ENCODE assay signal across 11 cellular contexts in the genomic region with DNA sequence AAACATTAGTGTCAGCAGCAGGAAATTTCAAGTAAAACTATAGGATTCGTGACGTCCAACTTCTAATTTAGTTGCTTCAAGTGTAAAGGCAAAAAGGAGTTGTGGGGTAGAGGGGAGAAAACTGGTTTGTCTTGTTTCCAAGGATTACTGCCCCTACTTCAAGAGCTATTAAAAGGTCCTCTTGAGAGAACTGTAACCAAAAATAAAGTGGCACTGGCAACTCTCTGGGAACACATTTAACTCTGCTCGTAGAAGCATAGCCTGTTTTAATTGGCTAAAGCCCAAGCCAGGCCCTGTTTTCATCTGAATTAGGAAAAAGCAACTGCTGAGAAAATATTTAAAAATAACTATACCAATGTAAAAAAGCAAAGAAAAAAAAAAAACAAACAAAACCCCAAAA. TPM values are rescaled to one million over a fixed set of nuclear protein-coding genes. Genes with fewer than 3 reads are reported as not detected.
DNase-seq lines count a peak whose midpoint lies in the region; ATAC-seq, FAIRE-seq and TF ChIP-seq lines count a peak whose summit lies in the region.
"Had no signal": no experiment of that assay in that cellular context is flagged by ENCODE, and none has a peak within 500 bp of the region (broad histone marks: within the 10 kb centered on the region; RNA-seq: fewer than 3 reads in every experiment).

No MANE protein-coding gene starts in this region.

- H3K4me3 ChIP-seq in gastroesophageal sphincter (no peak overlapping the region), rectal smooth muscle tissue (ENCODE audit: low read length) (no peak overlapping the region)

- H3K27ac ChIP-seq in gastroesophageal sphincter: peak overlapping the region; percentile 78 to 96 (median 86)
- H3K27ac ChIP-seq in rectal smooth muscle tissue (ENCODE audit: low read depth, low read length): peak overlapping the region; percentile 89

- TF ChIP-seq CTCF in gastroesophageal sphincter (IDR thresholded peaks at IDR 0.05): no peak

- no peaks in the 10 kb centered on the region for H3K36me3 ChIP-seq in gastroesophageal sphincter
- H3K36me3 ChIP-seq in rectal smooth muscle tissue (ENCODE audit: control insufficient read depth, insufficient read depth, low read length): no peaks in the 10 kb centered on the region
- H3K36me3 ChIP-seq: BE2C had no signal

- 7 to 25% methylated on average over 3 of the region's 3 CpGs for WGBS in gastroesophageal sphincter (ENCODE audit: low coverage in 1 of 2), 2 donors

- H3K9ac ChIP-seq in rectal smooth muscle tissue (ENCODE audit: low read length): no peak overlapping the region

- H3K27me3 ChIP-seq in gastroesophageal sphincter (no peaks in the 10 kb centered on the region), rectal smooth muscle tissue (ENCODE audit: control insufficient read depth, insufficient read depth, low read length) (no peaks in the 10 kb centered on the region)

- no peak for TF ChIP-seq POLR2A in gastroesophageal sphincter (IDR thresholded peaks at IDR 0.05)
- no peak for TF ChIP-seq POLR2A in H54 (IDR thresholded peaks at IDR 0.05; ENCODE audit: low read depth, low read length)

- no peak for FAIRE-seq in H54 (lab: Jason Lieb, UNC)

- no peak for TF ChIP-seq EP300 in gastroesophageal sphincter (IDR thresholded peaks at IDR 0.05)

- no peaks in the 10 kb centered on the region for H3K9me3 ChIP-seq in gastroesophageal sphincter
- H3K9me3 ChIP-seq: BE2C had no signal

- DNase-seq in DMS79 treated with DMSO at 0.1 percent for 48 hours (lab: John Stamatoyannopoulos, UW) (peak; percentile 89), NCI-H345 treated with DMSO at 0.1 percent for 48 hours (lab: John Stamatoyannopoulos, UW; ENCODE audit: unreplicated experiment) (peak; percentile 82), H54 (ENCODE audit: insufficient read length, low spot score) (no peak)
- no peak for DNase-seq in stimulated activated CD4-positive, alpha-beta T cell treated with anti-CD3 and anti-CD28 coated beads, Interleukin-4, amount 100 ng/mL, for 4 hours
- no peak for DNase-seq in stimulated activated naive CD4-positive, alpha-beta T cell (lab: John Stamatoyannopoulos, UW)
- DNase-seq: activated CD8-positive, alpha-beta T cell treated with anti-CD3 and anti-CD28 coated beads, Interleukin-2, amount 10 ng/mL, durations not matched to agents 7 days and 5 days; BE2C; naive B cell had no signal

- ATAC-seq in gastroesophageal sphincter (peak; percentile 40), HG03457 (IDR thresholded peaks at IDR 0.05; ENCODE audit: unreplicated experiment) (no peak)
- ATAC-seq: activated CD8-positive, alpha-beta T cell treated with anti-CD3 and anti-CD28 coated beads, Interleukin-2, amount 10 ng/mL, durations not matched to agents 7 days and 5 days had no signal

- H3K4me1 ChIP-seq in gastroesophageal sphincter (peaks cover 7 to 60% (median 12%) of the 10 kb centered on the region in 3 donors), rectal smooth muscle tissue (ENCODE audit: control insufficient read depth, insufficient read depth, low read length) (peaks cover 2% of the 10 kb centered on the region)
- H3K4me1 ChIP-seq: BE2C had no signal

RNA-seq across cellular contexts. Expression of a gene that starts 51.8 kb away (rescaled TPM):
- 100 to 1,000 TPM in 1 of 4 donors, 10 to 100 TPM in 3; 78.6 to 154 (median 95.4) TPM for total RNA-seq in gastroesophageal sphincter

RNA-seq across cellular contexts. Expression of a gene that starts 55.4 kb away (rescaled TPM):
- 100 to 1,000 TPM in 1 of 4 donors, 10 to 100 TPM in 3; 84.5 to 104 (median 94.1) TPM for total RNA-seq in gastroesophageal sphincter

Comparison
In these comparisons a context has a peak if more than half of its experiments do, and no peak if none do; other contexts are left out.
1. DNase-seq: peak in DMS79 treated with DMSO at 0.1 percent for 48 hours (single experiment) and NCI-H345 treated with DMSO at 0.1 percent for 48 hours (single experiment); none in H54 (single experiment), stimulated activated CD4-positive, alpha-beta T cell treated with anti-CD3 and anti-CD28 coated beads, Interleukin-4, amount 100 ng/mL, for 4 hours (0 of 2) and stimulated activated naive CD4-positive, alpha-beta T cell (0 of 6).